9 cellular contexts compared by ENCODE assay signal in the genomic region with DNA sequence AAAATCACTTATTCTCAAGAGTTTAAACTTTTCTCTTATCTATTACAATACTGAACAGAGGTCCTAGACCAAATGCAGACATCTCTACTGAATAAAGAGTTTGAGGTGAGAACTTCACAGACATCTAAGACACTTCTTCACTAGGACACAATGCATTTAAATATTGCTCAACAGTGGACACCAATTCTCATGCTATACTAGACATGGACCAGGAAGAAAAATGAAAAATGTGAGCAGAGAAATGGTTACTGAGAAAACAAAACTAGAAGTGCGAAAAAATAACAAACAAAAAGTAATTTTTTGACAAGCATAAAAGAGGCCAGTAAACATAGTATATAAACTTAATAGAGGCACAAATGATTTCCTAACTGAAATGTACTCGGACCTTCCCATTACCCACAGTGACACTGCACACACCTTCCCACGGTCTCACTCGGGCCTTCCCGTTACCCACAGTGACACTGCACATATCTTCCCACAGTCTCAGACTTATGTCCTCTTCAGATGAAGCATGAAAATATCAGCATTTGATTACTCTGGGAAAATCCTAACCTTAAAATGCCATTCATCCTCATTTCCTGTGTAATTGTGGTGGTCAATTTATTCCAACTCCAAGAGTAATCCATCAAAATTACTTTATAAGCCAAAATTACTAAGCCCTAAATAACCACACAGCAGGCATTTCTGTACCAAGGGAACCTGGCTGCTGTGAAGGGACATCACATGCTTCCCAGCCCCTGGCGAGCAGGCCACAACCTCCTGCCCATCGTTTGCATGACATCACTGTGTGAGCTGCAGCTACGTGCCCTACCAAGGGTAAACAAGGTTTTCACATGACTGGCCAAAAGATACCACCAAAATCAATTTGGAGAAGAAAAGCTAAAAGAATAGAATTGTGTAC.
A peak's percentile ranks its signal among the peaks of the same experiment; 100 is the strongest.
DNase-seq lines count a peak whose midpoint lies in the region; ATAC-seq and TF ChIP-seq lines count a peak whose summit lies in the region.
"Had no signal": no experiment of that assay in that cellular context is flagged by ENCODE, and none has a peak within 500 bp of the region (broad histone marks: within the 10 kb centered on the region; RNA-seq: fewer than 3 reads in every experiment).

No MANE protein-coding gene starts in this region.

- DNase-seq in NCI-H345 (lab: John Stamatoyannopoulos, UW), result peak; percentile 35
- DNase-seq in NCI-H345 treated with DMSO at 0.1 percent for 48 hours (lab: John Stamatoyannopoulos, UW; ENCODE audit: unreplicated experiment), result no peak
- DNase-seq in OCI-M1 (lab: John Stamatoyannopoulos, UW), result peak; percentile 67
- DNase-seq in epithelial cell of prostate (ENCODE audit: low read depth, low spot score), result no peak
- DNase-seq in NK-92 (lab: John Stamatoyannopoulos, UW; ENCODE audit: unreplicated experiment), result no peak
- no peak for DNase-seq in AML-193 (lab: John Stamatoyannopoulos, UW)

- H3K27me3 Mint-ChIP-seq in nephron (ENCODE audit: low read depth), result no peaks in the 10 kb centered on the region

- TF ChIP-seq CTCF in nephron (IDR thresholded peaks at IDR 0.05; ENCODE audit: unreplicated experiment in 3 of 3), result no peak

- H3K27ac ChIP-seq in epithelial cell of prostate, result peak overlapping the region; percentile 80
- H3K27ac ChIP-seq: C4-2B had no signal

- H3K9me3 Mint-ChIP-seq in nephron, result no peaks in the 10 kb centered on the region

- H3K4me3 Mint-ChIP-seq in nephron, result no peak overlapping the region

- peaks cover 44% of the 10 kb centered on the region for H3K36me3 Mint-ChIP-seq in nephron (ENCODE audit: low read depth)

- H3K4me1 Mint-ChIP-seq in nephron, result peaks cover 46% of the 10 kb centered on the region

- H3K27ac Mint-ChIP-seq in nephron, result peak overlapping the region in 2 of 3 experiments; percentile 0 to 2

- ATAC-seq in HG02759 (IDR thresholded peaks at IDR 0.05; ENCODE audit: unreplicated experiment), result peak; percentile 48

Comparison
In these comparisons a context has a peak if more than half of its experiments do, and no peak if none do; other contexts are left out.
1. DNase-seq: peak in NCI-H345 (single experiment) and OCI-M1 (single experiment); none in NCI-H345 treated with DMSO at 0.1 percent for 48 hours (single experiment), epithelial cell of prostate (single experiment), NK-92 (single experiment) and AML-193 (0 of 2).